Comparison of ENCODE assay signal across 16 cellular contexts in the genomic region with DNA sequence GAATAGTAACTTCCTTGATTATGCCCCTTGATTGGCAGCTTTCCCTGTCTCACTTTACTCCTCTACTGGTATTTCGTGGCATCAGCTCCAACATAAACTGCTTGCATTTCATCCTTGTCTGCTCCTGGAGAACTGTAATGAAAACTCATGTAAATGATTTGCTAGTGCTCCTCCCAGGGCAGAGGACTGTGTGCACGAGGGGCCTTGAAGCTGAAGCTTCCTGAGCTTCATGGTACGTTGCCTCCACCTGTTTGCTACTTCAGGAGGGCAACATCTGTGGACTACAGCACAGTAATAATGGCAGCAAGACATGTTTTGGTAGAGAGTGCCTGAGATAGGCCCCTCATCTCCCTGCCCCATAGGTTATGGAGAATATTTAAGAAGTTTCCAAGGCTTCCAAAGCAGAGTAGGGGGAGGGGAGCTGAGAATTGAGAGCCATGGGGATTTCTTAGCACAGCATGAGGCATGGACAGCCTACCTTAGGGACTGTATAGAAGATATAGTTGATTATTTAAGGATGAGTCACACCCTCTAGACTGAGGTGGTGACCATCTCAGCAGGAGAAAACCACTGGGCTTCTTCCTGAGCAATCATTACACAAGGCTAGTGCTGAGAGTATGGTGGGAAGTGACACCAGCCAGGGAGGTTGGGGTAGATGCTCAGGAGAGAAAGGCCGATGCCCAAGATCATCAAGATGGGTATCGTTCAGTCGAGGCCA. TPM values are rescaled to one million over a fixed set of nuclear protein-coding genes. Genes with fewer than 3 reads are reported as not detected.
DNase-seq lines count a peak whose midpoint lies in the region; ATAC-seq and TF ChIP-seq lines count a peak whose summit lies in the region.
"Had no signal": no experiment of that assay in that cellular context is flagged by ENCODE, and none has a peak within 500 bp of the region (broad histone marks: within the 10 kb centered on the region; RNA-seq: fewer than 3 reads in every experiment).

No MANE protein-coding gene starts in this region.

- peaks cover 27% of the 10 kb centered on the region for H3K4me1 Mint-ChIP-seq in MCF 10A (ENCODE audit: insufficient read depth, unreplicated experiment)
- H3K4me1 Mint-ChIP-seq in stimulated activated naive B cell treated with anti-CD40 and anti-IgM and Interleukin-4, amounts not matched to agents 10 μg/mL and 1 μg/mL and 100 μg/mL, for 72 hours = peaks cover 11 to 14% of the 10 kb centered on the region in 2 donors
- H3K4me1 Mint-ChIP-seq: activated naive CD4-positive, alpha-beta T cell treated with anti-CD3 and anti-CD28 coated beads, Interleukin-2, amount 10 ng/mL, durations not matched to agents 7 days and 5 days; WTC11 had no signal

- DNase-seq in MCF 10A (ENCODE audit: unreplicated experiment) (peak; percentile 19), breast epithelium (ENCODE audit: low spot score in 2 of 2) (no peak), DMS114 treated with DMSO at 0.1 percent for 48 hours (lab: John Stamatoyannopoulos, UW; ENCODE audit: unreplicated experiment) (no peak), RPMI8226 (no peak), NCI-H2107 (lab: John Stamatoyannopoulos, UW) (no peak)
- no peak for DNase-seq in stimulated activated naive B cell treated with anti-CD40 and anti-IgM and Interleukin-4, amounts not matched to agents 10 μg/mL and 1 μg/mL and 100 μg/mL, for 72 hours
- DNase-seq: 8988T; activated naive CD4-positive, alpha-beta T cell treated with anti-CD3 and anti-CD28 coated beads, Interleukin-2, amount 10 ng/mL, durations not matched to agents 7 days and 5 days; effector CD4-positive, alpha-beta T cell; NCI-H1694; occipital lobe; tibial artery had no signal

- no peaks in the 10 kb centered on the region for H3K27me3 Mint-ChIP-seq in MCF 10A (ENCODE audit: insufficient read depth, unreplicated experiment)
- H3K27me3 Mint-ChIP-seq in stimulated activated naive B cell treated with anti-CD40 and anti-IgM and Interleukin-4, amounts not matched to agents 10 μg/mL and 1 μg/mL and 100 μg/mL, for 72 hours = no peaks in the 10 kb centered on the region
- H3K27me3 Mint-ChIP-seq: activated naive CD4-positive, alpha-beta T cell treated with anti-CD3 and anti-CD28 coated beads, Interleukin-2, amount 10 ng/mL, durations not matched to agents 7 days and 5 days had no signal

- peak; percentile 94 for ATAC-seq in HG02642 (IDR thresholded peaks at IDR 0.05; ENCODE audit: poor library complexity, unreplicated experiment)
- peak; percentile 58 for ATAC-seq in HG03521 (IDR thresholded peaks at IDR 0.05; ENCODE audit: unreplicated experiment)
- ATAC-seq in stimulated activated naive B cell treated with anti-CD40 and anti-IgM and Interleukin-4, amounts not matched to agents 10 μg/mL and 1 μg/mL and 100 μg/mL, for 72 hours (replicated peaks) = peak; percentile 38 to 64
- ATAC-seq: WTC11 had no signal

- TF ChIP-seq POLR2A in breast epithelium (IDR thresholded peaks at IDR 0.05) = no peak

- H3K27me3 ChIP-seq in breast epithelium = no peaks in the 10 kb centered on the region
- H3K27me3 ChIP-seq: tibial artery had no signal

- no peak overlapping the region for H3K4me3 Mint-ChIP-seq in MCF 10A (ENCODE audit: unreplicated experiment)
- H3K4me3 Mint-ChIP-seq in stimulated activated naive B cell treated with anti-CD40 and anti-IgM and Interleukin-4, amounts not matched to agents 10 μg/mL and 1 μg/mL and 100 μg/mL, for 72 hours = no peak overlapping the region
- H3K4me3 Mint-ChIP-seq: activated naive CD4-positive, alpha-beta T cell treated with anti-CD3 and anti-CD28 coated beads, Interleukin-2, amount 10 ng/mL, durations not matched to agents 7 days and 5 days; WTC11 had no signal

- no peak overlapping the region for H3K27ac ChIP-seq in breast epithelium
- H3K27ac ChIP-seq: tibial artery had no signal

- H3K27ac Mint-ChIP-seq in MCF 10A (ENCODE audit: low read depth, unreplicated experiment) = no peak overlapping the region
- no peak overlapping the region for H3K27ac Mint-ChIP-seq in stimulated activated naive B cell treated with anti-CD40 and anti-IgM and Interleukin-4, amounts not matched to agents 10 μg/mL and 1 μg/mL and 100 μg/mL, for 72 hours
- H3K27ac Mint-ChIP-seq: activated naive CD4-positive, alpha-beta T cell treated with anti-CD3 and anti-CD28 coated beads, Interleukin-2, amount 10 ng/mL, durations not matched to agents 7 days and 5 days; WTC11 had no signal

- no peaks in the 10 kb centered on the region for H3K4me1 ChIP-seq in breast epithelium
- H3K4me1 ChIP-seq: tibial artery had no signal

- intact Hi-C loops in MCF 10A (cut with micrococcal nuclease) = no loop called here
- intact Hi-C loops in breast epithelium (cut with DNase I; ENCODE audit: low total_unique reads) = no loop called here

- no peaks in the 10 kb centered on the region for H3K36me3 Mint-ChIP-seq in MCF 10A (ENCODE audit: insufficient read depth, unreplicated experiment)
- no peaks in the 10 kb centered on the region for H3K36me3 Mint-ChIP-seq in stimulated activated naive B cell treated with anti-CD40 and anti-IgM and Interleukin-4, amounts not matched to agents 10 μg/mL and 1 μg/mL and 100 μg/mL, for 72 hours
- H3K36me3 Mint-ChIP-seq: activated naive CD4-positive, alpha-beta T cell treated with anti-CD3 and anti-CD28 coated beads, Interleukin-2, amount 10 ng/mL, durations not matched to agents 7 days and 5 days; WTC11 had no signal

- H3K4me3 ChIP-seq in breast epithelium = no peak overlapping the region
- H3K4me3 ChIP-seq: tibial artery had no signal

- no peak for TF ChIP-seq CTCF in MCF 10A (IDR thresholded peaks at IDR 0.05; ENCODE audit: unreplicated experiment)
- no peak for TF ChIP-seq CTCF in breast epithelium (IDR thresholded peaks at IDR 0.05)

- no TSS peak for BruUV-seq in MCF 10A (replicated peaks; lab: Mats Ljungman, UMichigan)

- POLR2A ChIA-PET in MCF 10A (lab: Yijun Ruan, JAX) = no interaction called here

- no peaks in the 10 kb centered on the region for H3K9me3 Mint-ChIP-seq in MCF 10A (ENCODE audit: unreplicated experiment)
- no peaks in the 10 kb centered on the region for H3K9me3 Mint-ChIP-seq in stimulated activated naive B cell treated with anti-CD40 and anti-IgM and Interleukin-4, amounts not matched to agents 10 μg/mL and 1 μg/mL and 100 μg/mL, for 72 hours
- H3K9me3 Mint-ChIP-seq: activated naive CD4-positive, alpha-beta T cell treated with anti-CD3 and anti-CD28 coated beads, Interleukin-2, amount 10 ng/mL, durations not matched to agents 7 days and 5 days had no signal

- no peaks in the 10 kb centered on the region for H3K9me3 ChIP-seq in breast epithelium
- H3K9me3 ChIP-seq: tibial artery had no signal

- CTCF ChIA-PET in MCF 10A (lab: Yijun Ruan, JAX) = interaction anchor here (0.5 to 0.8 kb wide), 3 partner anchors 14 to 250 kb away, joined by 3 to 4 read pairs (median 3); no protein-coding TSS in a partner anchor

- H3K36me3 ChIP-seq in breast epithelium = no peaks in the 10 kb centered on the region
- H3K36me3 ChIP-seq: tibial artery had no signal

RNA-seq across cellular contexts. Expression of gene CCDC198, which starts 29.5 kb away (rescaled TPM):
- total RNA-seq in MCF 10A (2022) (not detected in 2 replicates), breast epithelium (not detected)
- total RNA-seq: occipital lobe, RPMI7951, WTC11 had no signal
